In the genomic region with DNA sequence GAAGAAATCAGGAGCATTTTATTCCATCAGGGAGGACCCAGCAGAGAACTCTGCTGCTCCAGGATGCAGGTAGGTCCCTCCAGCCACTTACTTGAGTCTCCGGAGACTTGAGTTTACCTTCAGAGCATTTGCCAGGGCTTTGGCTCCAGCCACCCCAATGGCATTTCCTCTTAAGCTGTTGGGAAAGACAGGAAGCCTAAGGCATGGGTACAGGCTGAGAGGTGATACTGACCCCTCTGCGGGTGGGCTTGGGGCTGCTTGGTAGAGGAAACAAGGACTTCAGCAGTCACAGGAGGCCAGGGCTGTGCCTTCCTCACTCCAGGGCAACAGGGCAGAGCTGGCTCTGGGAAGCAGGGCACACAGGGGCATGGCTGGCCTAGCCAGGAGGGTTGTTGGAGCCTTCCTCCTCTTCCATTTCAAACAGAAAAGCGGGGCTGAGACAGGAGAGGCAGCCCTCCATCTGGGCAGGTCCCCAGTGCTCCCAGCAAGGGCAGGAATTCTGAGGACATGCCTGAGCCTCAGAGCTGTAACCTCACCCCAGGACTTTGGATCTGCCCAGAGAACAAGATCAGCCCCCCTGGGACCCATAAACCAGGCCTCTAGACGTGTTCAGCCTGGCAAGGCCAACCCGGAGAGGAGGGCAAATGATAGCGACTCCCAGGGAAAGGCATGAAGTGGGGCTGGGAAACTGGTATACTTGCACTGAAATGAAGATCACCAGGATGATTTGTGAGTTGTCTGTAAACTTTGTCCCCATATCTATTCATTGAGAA, we compare ENCODE assay signal across 20 cellular contexts. TPM values are rescaled to one million over a fixed set of nuclear protein-coding genes. Genes with fewer than 3 reads are reported as not detected.
DNase-seq lines count a peak whose midpoint lies in the region; ATAC-seq and TF ChIP-seq lines count a peak whose summit lies in the region.
"Had no signal": no experiment of that assay in that cellular context is flagged by ENCODE, and none has a peak within 500 bp of the region (broad histone marks: within the 10 kb centered on the region; RNA-seq: fewer than 3 reads in every experiment).

No MANE protein-coding gene starts in this region.

- CTCF ChIA-PET in activated CD4-positive, alpha-beta memory T cell treated with anti-CD3 and anti-CD28 coated beads for 36 hours (lab: Charles Lee), result no interaction called here
- CTCF ChIA-PET in Caco-2 (lab: Charles Lee), result no interaction called here

- H2AK5ac ChIP-seq in mesendoderm (ENCODE audit: low read length), result no peak overlapping the region

- no peak overlapping the region for H3K4me3 Mint-ChIP-seq in activated CD4-positive, alpha-beta memory T cell treated with anti-CD3 and anti-CD28 coated beads for 36 hours
- no peak overlapping the region for H3K4me3 Mint-ChIP-seq in Caco-2 (ENCODE audit: unreplicated experiment)
- H3K4me3 Mint-ChIP-seq: IgD-negative memory B cell, neural crest cell had no signal

- no peak overlapping the region for H2BK15ac ChIP-seq in mesendoderm (replicated peaks; ENCODE audit: low read depth)

- no TSS peak for BruUV-seq in Caco-2 (replicated peaks; lab: Mats Ljungman, UMichigan)

- in situ Hi-C loops in Caki2 (cut with HindIII; ENCODE audit: low pct_unique_long_range_greater_than_20kb, low sequenced_read_pairs), result no loop called here

- H3K23ac ChIP-seq in mesendoderm (ENCODE audit: low read length), result no peak overlapping the region

- H3K18ac ChIP-seq in mesendoderm (ENCODE audit: low read length), result no peak overlapping the region

- H2BK120ac ChIP-seq in mesendoderm (ENCODE audit: low read depth, low read length), result no peak overlapping the region

- H3K36me3 ChIP-seq in mesendoderm (ENCODE audit: control insufficient read depth, insufficient read depth, low read length) (no peaks in the 10 kb centered on the region), Caco-2 (ENCODE audit: control insufficient read depth, insufficient read depth, low read length) (no peaks in the 10 kb centered on the region)

- H3K4me3 ChIP-seq in AG10803 (ENCODE audit: low read length) (no peak overlapping the region), mesendoderm (ENCODE audit: low read length) (no peak overlapping the region), Caco-2 (ENCODE audit: low read depth, low read length) (no peak overlapping the region)
- H3K4me3 ChIP-seq: spleen, suprapubic skin had no signal

- DNase-seq in AG10803 (ENCODE audit: low read depth) (peak; percentile 42), Caki2 (ENCODE audit: low read depth) (peak; percentile 10), mesendoderm (peak; percentile 44), EL (no peak), Caco-2 (no peak), T-helper 9 cell (no peak)
- no peak for DNase-seq in activated CD4-positive, alpha-beta memory T cell treated with anti-CD3 and anti-CD28 coated beads for 36 hours
- DNase-seq: cerebellar nuclear complex, GF-D8, MM.1S, NCI-H1694, NCI-H446, spleen had no signal

- H3K79me2 ChIP-seq in mesendoderm (ENCODE audit: control insufficient read depth, insufficient read depth, low read length), result no peaks in the 10 kb centered on the region

- H3K4ac ChIP-seq in mesendoderm (ENCODE audit: low read depth, low read length), result no peak overlapping the region

- no peaks in the 10 kb centered on the region for H3K27me3 ChIP-seq in mesendoderm (ENCODE audit: insufficient read depth, low read length, poor library complexity)
- no peaks in the 10 kb centered on the region for H3K27me3 ChIP-seq in Caco-2 (replicated peaks; ENCODE audit: control insufficient read depth, insufficient read depth, low read length)
- H3K27me3 ChIP-seq: spleen, suprapubic skin had no signal

- no peaks in the 10 kb centered on the region for H3K9me3 ChIP-seq in Caco-2
- H3K9me3 ChIP-seq: spleen, suprapubic skin had no signal

- peaks cover 23% of the 10 kb centered on the region for H3K36me3 Mint-ChIP-seq in activated CD4-positive, alpha-beta memory T cell treated with anti-CD3 and anti-CD28 coated beads for 36 hours
- no peaks in the 10 kb centered on the region for H3K36me3 Mint-ChIP-seq in Caco-2 (ENCODE audit: insufficient read depth, unreplicated experiment)

- H3K4me1 ChIP-seq in mesendoderm (ENCODE audit: control insufficient read depth, low read depth, low read length) (no peaks in the 10 kb centered on the region), Caco-2 (no peaks in the 10 kb centered on the region)
- H3K4me1 ChIP-seq: suprapubic skin had no signal

- no peak for ATAC-seq in GM21529 (IDR thresholded peaks at IDR 0.05; ENCODE audit: unreplicated experiment)

- H3K9ac ChIP-seq in mesendoderm (ENCODE audit: low read length), result no peak overlapping the region

- no peaks in the 10 kb centered on the region for H3K9me3 Mint-ChIP-seq in activated CD4-positive, alpha-beta memory T cell treated with anti-CD3 and anti-CD28 coated beads for 36 hours
- H3K9me3 Mint-ChIP-seq in Caco-2 (ENCODE audit: unreplicated experiment), result no peaks in the 10 kb centered on the region
- H3K9me3 Mint-ChIP-seq: IgD-negative memory B cell, neural crest cell had no signal

- WGBS in mesendoderm (ENCODE audit: extremely low coverage, insufficient coverage, low lambda C conversion rate), result no CpG with 5 or more reads among the region's 6 CpGs

- H3K4me2 ChIP-seq in mesendoderm (ENCODE audit: low read length), result no peak overlapping the region

- H2BK5ac ChIP-seq in mesendoderm (ENCODE audit: low read length), result no peak overlapping the region

- intact Hi-C loops in activated CD4-positive, alpha-beta memory T cell treated with anti-CD3 and anti-CD28 coated beads for 36 hours (cut with micrococcal nuclease), result no loop called here
- intact Hi-C loops in Caco-2 (cut with micrococcal nuclease; ENCODE audit: unreplicated experiment), result no loop called here

- POLR2A ChIA-PET in activated CD4-positive, alpha-beta memory T cell treated with anti-CD3 and anti-CD28 coated beads for 36 hours (lab: Charles Lee), result no interaction called here
- POLR2A ChIA-PET in Caco-2 (lab: Charles Lee), result no interaction called here

- no peak overlapping the region for H4K8ac ChIP-seq in mesendoderm (ENCODE audit: low read depth, low read length)

- H3K27ac ChIP-seq in mesendoderm (ENCODE audit: low read depth, low read length), result no peak overlapping the region
- H3K27ac ChIP-seq: RWPE1, spleen, suprapubic skin had no signal

- no peaks in the 10 kb centered on the region for H3K27me3 Mint-ChIP-seq in activated CD4-positive, alpha-beta memory T cell treated with anti-CD3 and anti-CD28 coated beads for 36 hours
- no peaks in the 10 kb centered on the region for H3K27me3 Mint-ChIP-seq in Caco-2 (ENCODE audit: insufficient read depth, unreplicated experiment)
- H3K27me3 Mint-ChIP-seq: IgD-negative memory B cell had no signal

- H3K4me1 Mint-ChIP-seq in activated CD4-positive, alpha-beta memory T cell treated with anti-CD3 and anti-CD28 coated beads for 36 hours (ENCODE audit: low read depth), result no peaks in the 10 kb centered on the region
- H3K4me1 Mint-ChIP-seq in Caco-2 (ENCODE audit: low read depth, unreplicated experiment), result no peaks in the 10 kb centered on the region

- TF ChIP-seq CTCF in AG10803 (conservative IDR thresholded peaks at IDR 0.05; ENCODE audit: low read length) (no peak), Caco-2 (IDR thresholded peaks at IDR 0.05; ENCODE audit: insufficient read depth in 1 of 2, low read depth in 1 of 2, low read length in 1 of 2, severe bottlenecking in 1 of 2, unreplicated experiment in 1 of 2) (no peak)

- no peak overlapping the region for H3K56ac ChIP-seq in mesendoderm (ENCODE audit: low read length)

- peak overlapping the region; percentile 45 for H3K27ac Mint-ChIP-seq in activated CD4-positive, alpha-beta memory T cell treated with anti-CD3 and anti-CD28 coated beads for 36 hours
- H3K27ac Mint-ChIP-seq in Caco-2 (ENCODE audit: unreplicated experiment), result no peak overlapping the region
- H3K27ac Mint-ChIP-seq: IgD-negative memory B cell had no signal

- H4K5ac ChIP-seq in mesendoderm (ENCODE audit: low read length), result no peak overlapping the region

- no peaks in the 10 kb centered on the region for H3K79me1 ChIP-seq in mesendoderm (ENCODE audit: low read length)

RNA-seq across cellular contexts. Expression of a gene that starts 34.4 kb away (rescaled TPM):
- not detected in 2 replicates for total RNA-seq in Caki2 (2014; rRNA removed; shearing (Covaris generic); ENCODE audit: low replicate concordance)
- total RNA-seq in activated CD4-positive, alpha-beta memory T cell treated with anti-CD3 and anti-CD28 coated beads for 36 hours, result 10 to 100 TPM; 25.9 to 28.4 TPM
- polyA plus RNA-seq in mesendoderm (2013, experiment 1 of 2), result 0.25 TPM
- polyA plus RNA-seq in mesendoderm (2013, experiment 2 of 2), result 0.20 TPM
- not detected in 2 replicates for total RNA-seq in Caco-2 (2022)
- total RNA-seq: neural crest cell had no signal
- polyA plus RNA-seq: keratinocyte had no signal

RNA-seq across cellular contexts. Expression of a gene that starts 42.0 kb away (rescaled TPM):
- 27.2 and 27.6 TPM in 2 replicates for total RNA-seq in Caki2 (2014; rRNA removed; shearing (Covaris generic); ENCODE audit: low replicate concordance)
- total RNA-seq in activated CD4-positive, alpha-beta memory T cell treated with anti-CD3 and anti-CD28 coated beads for 36 hours, result 10 to 100 TPM; 17.6 to 21.0 TPM
- polyA plus RNA-seq in mesendoderm (2013, experiment 1 of 2), result 5.8 TPM
- polyA plus RNA-seq in mesendoderm (2013, experiment 2 of 2), result 5.9 TPM
- total RNA-seq in Caco-2 (2022), result 11.8 and 20.2 TPM in 2 replicates

RNA-seq across cellular contexts. Expression of a gene that starts 47.5 kb away (rescaled TPM):
- total RNA-seq in Caki2 (2014; rRNA removed; shearing (Covaris generic); ENCODE audit: low replicate concordance), result not detected in 2 replicates
- not detected for total RNA-seq in activated CD4-positive, alpha-beta memory T cell treated with anti-CD3 and anti-CD28 coated beads for 36 hours
- not detected for polyA plus RNA-seq in mesendoderm (2013, experiment 1 of 2)
- polyA plus RNA-seq in mesendoderm (2013, experiment 2 of 2), result not detected
- not detected in 2 replicates for total RNA-seq in Caco-2 (2022)
- total RNA-seq: neural crest cell, pulmonary artery endothelial cell, spleen, suprapubic skin had no signal
- polyA plus RNA-seq: IgD-negative memory B cell, keratinocyte, spleen had no signal

Comparison
In these comparisons a context has a peak if more than half of its experiments do, and no peak if none do; other contexts are left out.
1. DNase-seq: peak in AG10803 (single experiment), Caki2 (single experiment) and mesendoderm (single experiment); none in activated CD4-positive, alpha-beta memory T cell treated with anti-CD3 and anti-CD28 coated beads for 36 hours (single experiment), EL (single experiment), Caco-2 (0 of 2) and T-helper 9 cell (single experiment).
2. RNA of a gene that starts 34.4 kb away (total RNA-seq): 25.9 to 28.4 TPM in activated CD4-positive, alpha-beta memory T cell treated with anti-CD3 and anti-CD28 coated beads for 36 hours; not detected in Caki2 and not detected in Caco-2; every median in the first group is over 10 times any median in the second.